ENCODE assay signal across 1 cellular context in the genomic region with DNA sequence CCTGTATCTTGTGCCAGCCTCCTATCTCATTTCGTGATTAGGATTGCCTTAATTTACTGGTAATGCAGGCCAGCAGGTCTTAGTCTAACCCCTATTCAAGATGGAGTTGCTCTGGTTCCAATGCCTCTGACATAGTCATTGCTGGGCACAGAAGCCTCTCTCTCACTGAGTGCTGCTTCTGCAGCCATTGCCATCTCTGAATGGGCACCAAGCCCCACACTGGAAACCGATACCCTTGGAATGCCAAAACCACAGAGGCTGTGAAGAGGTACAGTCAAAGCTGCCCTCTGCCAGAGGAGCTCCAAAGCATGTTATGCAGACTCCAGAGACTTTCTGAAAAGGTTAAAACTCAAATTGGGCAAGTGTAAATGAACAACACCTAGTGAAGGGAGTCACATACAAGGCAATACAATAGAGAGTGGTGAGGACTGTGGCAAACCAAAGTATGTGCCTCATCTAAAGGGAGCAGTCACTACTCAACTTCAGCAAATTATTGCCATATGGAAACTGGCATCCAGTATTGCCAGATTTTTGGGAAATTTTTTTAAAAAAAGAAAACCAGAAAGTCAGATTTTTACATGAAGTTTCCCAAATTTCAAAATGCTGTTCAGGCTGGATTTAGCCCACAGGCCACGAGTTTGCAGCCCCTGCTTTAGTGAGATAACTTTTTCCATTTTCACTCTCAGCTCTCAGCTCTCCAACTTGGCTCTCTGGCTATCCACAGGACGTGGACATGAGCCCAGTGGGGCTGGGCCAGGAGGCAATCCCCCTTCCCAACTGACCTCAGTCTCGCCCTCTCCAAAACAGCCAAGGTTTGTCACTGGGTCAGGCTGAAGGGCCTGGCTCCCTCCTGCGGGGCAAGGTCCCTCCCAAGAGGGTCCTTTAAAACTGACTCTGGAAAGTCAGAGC.
TF ChIP-seq lines count a peak whose summit lies in the region.

No MANE protein-coding gene starts in this region.

TF ChIP-seq in WTC11, 78 proteins besides CTCF, POLR2A, EP300 and RAD21 (continued from another document):
- TF ChIP-seq PREB (CRISPR knock-in tag; IDR thresholded peaks at IDR 0.05; ENCODE audit: borderline replicate concordance), result no peak
- TF ChIP-seq AR (CRISPR knock-in tag; IDR thresholded peaks at IDR 0.05), result no peak
- TF ChIP-seq AFF4 (CRISPR knock-in tag; IDR thresholded peaks at IDR 0.05; ENCODE audit: borderline replicate concordance), result no peak
- TF ChIP-seq JAZF1 (CRISPR knock-in tag; IDR thresholded peaks at IDR 0.05), result no peak
- TF ChIP-seq ZNF425 (CRISPR knock-in tag; conservative IDR thresholded peaks at IDR 0.05), result no peak
- TF ChIP-seq HMGXB4 (CRISPR knock-in tag; IDR thresholded peaks at IDR 0.05), result no peak
- TF ChIP-seq ZNF671 (CRISPR knock-in tag; IDR thresholded peaks at IDR 0.05), result no peak
TF ChIP-seq in WTC11: peak in this region for 0.
